ENCODE assay signal across 12 cellular contexts in genomic region chr9:20701058-20701457, GRCh38. TPM values are rescaled to one million over a fixed set of nuclear protein-coding genes. Genes with fewer than 3 reads are reported as not detected.
DNase-seq lines count a peak whose midpoint lies in the region; TF ChIP-seq lines count a peak whose summit lies in the region.
"Had no signal": no experiment of that assay in that cellular context is flagged by ENCODE, and none has a peak within 500 bp of the region (broad histone marks: within the 10 kb centered on the region; RNA-seq: fewer than 3 reads in every experiment).

No MANE protein-coding gene starts in this region.

- no peak for DNase-seq in H9
- peak; percentile 6 for DNase-seq in NCI-H2171 (lab: John Stamatoyannopoulos, UW)
- peak; percentile 20 to 33 for DNase-seq in cardiac muscle cell (ENCODE audit: low read depth in 1 of 2, low spot score in 1 of 2)
- no peak for DNase-seq in progenitor cell of endocrine pancreas (ENCODE audit: low spot score, unreplicated experiment)
- DNase-seq in endodermal cell, result no peak
- no peak for DNase-seq in stimulated activated CD4-positive, alpha-beta T cell treated with anti-CD3 and anti-CD28 coated beads, Interleukin-4, amount 100 ng/mL, for 1 hour
- DNase-seq in anterior cingulate cortex (lab: John Stamatoyannopoulos, UW), result no peak
- no peak for DNase-seq in NCI-H187 treated with DMSO at 0.1 percent for 48 hours (lab: John Stamatoyannopoulos, UW)
- DNase-seq: activated T-cell treated with anti-CD3 and anti-CD28 coated beads for 4 hours; CD4-positive, alpha-beta T cell; Peyer's patch; transverse colon had no signal

- no CpG with 5 or more reads among the region's 1 CpG for WGBS in H9 (ENCODE audit: extremely low coverage, insufficient read length, low lambda C conversion rate)
- 95 to 100% methylated on average over 1 of the region's 1 CpG for WGBS in endodermal cell (ENCODE audit: insufficient coverage in 1 of 2, insufficient read length in 1 of 2), 2 experiments

- H3K56ac ChIP-seq in H9 (ENCODE audit: insufficient read length, low read depth, low read length), result no peak overlapping the region

- H2BK20ac ChIP-seq in H9 (ENCODE audit: low read depth, low read length, poor library complexity, severe bottlenecking), result no peak overlapping the region

- no peak overlapping the region for H4K91ac ChIP-seq in H9 (ENCODE audit: insufficient read length, low read depth, low read length)

- no peak overlapping the region for H3K4me3 ChIP-seq in cardiac muscle cell
- H3K4me3 ChIP-seq in endodermal cell (ENCODE audit: low read length), result no peak overlapping the region
- H3K4me3 ChIP-seq: Peyer's patch, transverse colon had no signal

- no peak overlapping the region for H3K27ac ChIP-seq in H9 (ENCODE audit: insufficient read length, low read depth, low read length)
- peak overlapping the region; percentile 5 for H3K27ac ChIP-seq in cardiac muscle cell
- no peak overlapping the region for H3K27ac ChIP-seq in endodermal cell (ENCODE audit: low read depth, low read length)
- H3K27ac ChIP-seq: Peyer's patch had no signal

- no peaks in the 10 kb centered on the region for H3K27me3 Mint-ChIP-seq in H9 (ENCODE audit: low read depth)
- no peaks in the 10 kb centered on the region for H3K27me3 Mint-ChIP-seq in progenitor cell of endocrine pancreas
- H3K27me3 Mint-ChIP-seq in endodermal cell (ENCODE audit: insufficient read depth), result no peaks in the 10 kb centered on the region
- H3K27me3 Mint-ChIP-seq: CD4-positive, alpha-beta T cell had no signal

- no peaks in the 10 kb centered on the region for H3K23me2 ChIP-seq in H9 (ENCODE audit: insufficient read length, low read depth, low read length, poor library complexity, severe bottlenecking)

- H2AK5ac ChIP-seq in H9 (ENCODE audit: insufficient read length, low read length), result no peak overlapping the region

- H2BK15ac ChIP-seq in H9 (ENCODE audit: low read depth, low read length), result no peak overlapping the region

- no peak overlapping the region for H3T11ph ChIP-seq in H9 (ENCODE audit: low read length)

- H3K9ac ChIP-seq in H9 (ENCODE audit: extremely low read depth, insufficient read length, low read length), result no peak overlapping the region
- H3K9ac ChIP-seq in endodermal cell (ENCODE audit: extremely low read depth, low read length, poor library complexity, severe bottlenecking), result no peak overlapping the region

- TF ChIP-seq CTCF in H9 (conservative IDR thresholded peaks at IDR 0.05) (no peak), cardiac muscle cell (IDR thresholded peaks at IDR 0.05; ENCODE audit: low read depth, low read length) (no peak), progenitor cell of endocrine pancreas (IDR thresholded peaks at IDR 0.05; ENCODE audit: unreplicated experiment) (no peak), endodermal cell (conservative IDR thresholded peaks at IDR 0.05) (no peak)

- H3K9me3 Mint-ChIP-seq in H9 (no peaks in the 10 kb centered on the region), progenitor cell of endocrine pancreas (ENCODE audit: low read depth) (no peaks in the 10 kb centered on the region), endodermal cell (no peaks in the 10 kb centered on the region)
- H3K9me3 Mint-ChIP-seq: CD4-positive, alpha-beta T cell had no signal

- no peaks in the 10 kb centered on the region for H3K36me3 ChIP-seq in cardiac muscle cell
- no peaks in the 10 kb centered on the region for H3K36me3 ChIP-seq in endodermal cell (ENCODE audit: control insufficient read depth, insufficient read depth, low read length)
- H3K36me3 ChIP-seq: Peyer's patch, transverse colon had no signal

- H4K5ac ChIP-seq in H9 (ENCODE audit: insufficient read length, low read depth, low read length), result no peak overlapping the region

- H3K36me3 Mint-ChIP-seq in H9 (ENCODE audit: insufficient read depth in 1 of 3, low read depth in 3 of 3) (no peaks in the 10 kb centered on the region), progenitor cell of endocrine pancreas (ENCODE audit: insufficient read depth) (no peaks in the 10 kb centered on the region), endodermal cell (ENCODE audit: low read depth) (no peaks in the 10 kb centered on the region)

- H3K79me2 ChIP-seq in H9 (ENCODE audit: insufficient read depth, low read length), result 0 out of 2 replicates have a peak, but pooled peaks cover 4% of the 10 kb centered on the region

- H3K4ac ChIP-seq in H9 (ENCODE audit: low read depth, low read length), result no peak overlapping the region

- no peak overlapping the region for H3K23ac ChIP-seq in H9 (ENCODE audit: insufficient read length, low read depth, low read length)

- H3K27me3 ChIP-seq in H9 (ENCODE audit: insufficient read depth, low read length), result no peaks in the 10 kb centered on the region
- no peaks in the 10 kb centered on the region for H3K27me3 ChIP-seq in cardiac muscle cell
- H3K27me3 ChIP-seq in endodermal cell (ENCODE audit: control insufficient read depth, insufficient read depth, low read length, poor library complexity, severe bottlenecking), result no peaks in the 10 kb centered on the region
- H3K27me3 ChIP-seq: Peyer's patch, transverse colon had no signal

- H4K20me1 ChIP-seq in H9 (ENCODE audit: control insufficient read depth, insufficient read depth, insufficient read length), result no peaks in the 10 kb centered on the region

- H4K8ac ChIP-seq in H9 (replicated peaks; ENCODE audit: insufficient read length, low read depth, low read length), result no peak overlapping the region

- peak overlapping the region in 1 of 3 experiments; percentile 42; a peak in 1 of 7 replicates for H3K27ac Mint-ChIP-seq in H9
- peak overlapping the region; percentile 58 for H3K27ac Mint-ChIP-seq in progenitor cell of endocrine pancreas
- H3K27ac Mint-ChIP-seq in endodermal cell, result no peak overlapping the region
- H3K27ac Mint-ChIP-seq: CD4-positive, alpha-beta T cell had no signal

- H3K4me3 Mint-ChIP-seq in H9, result no peak overlapping the region
- no peak overlapping the region for H3K4me3 Mint-ChIP-seq in progenitor cell of endocrine pancreas (ENCODE audit: low read depth)
- H3K4me3 Mint-ChIP-seq in endodermal cell, result no peak overlapping the region
- H3K4me3 Mint-ChIP-seq: CD4-positive, alpha-beta T cell had no signal

- peaks cover 17 to 23% of the 10 kb centered on the region in 2 experiments for H3K4me1 Mint-ChIP-seq in H9
- H3K4me1 Mint-ChIP-seq in progenitor cell of endocrine pancreas (ENCODE audit: low read depth), result peaks cover 18% of the 10 kb centered on the region
- peaks cover 18% of the 10 kb centered on the region for H3K4me1 Mint-ChIP-seq in endodermal cell

- H3K79me1 ChIP-seq in H9 (ENCODE audit: insufficient read depth, low read depth, low read length, poor library complexity, severe bottlenecking), result peaks cover 3% of the 10 kb centered on the region

- no peak overlapping the region for H2BK12ac ChIP-seq in H9 (ENCODE audit: insufficient read length, low read depth, low read length)

- no peak overlapping the region for H3K4me2 ChIP-seq in H9 (ENCODE audit: insufficient read depth, insufficient read length, low read length)

- H3K4me1 ChIP-seq in H9 (ENCODE audit: insufficient read depth, low read length), result no peaks in the 10 kb centered on the region
- peaks cover 9% of the 10 kb centered on the region for H3K4me1 ChIP-seq in cardiac muscle cell (ENCODE audit: low read depth)
- H3K4me1 ChIP-seq in endodermal cell (ENCODE audit: control insufficient read depth, insufficient read depth, low read length), result peaks cover 3% of the 10 kb centered on the region

- H2BK5ac ChIP-seq in H9 (ENCODE audit: insufficient read length, low read length), result peak overlapping the region; percentile 27

- H3K9me3 ChIP-seq in H9 (ENCODE audit: control insufficient read depth, low read depth, low read length), result no peaks in the 10 kb centered on the region
- no peaks in the 10 kb centered on the region for H3K9me3 ChIP-seq in cardiac muscle cell (ENCODE audit: low read depth)
- no peaks in the 10 kb centered on the region for H3K9me3 ChIP-seq in endodermal cell (ENCODE audit: control insufficient read depth, low read length)
- H3K9me3 ChIP-seq: Peyer's patch, transverse colon had no signal

- H3K18ac ChIP-seq in H9 (ENCODE audit: insufficient read length, low read depth, low read length), result no peak overlapping the region

- no peak overlapping the region for H2BK120ac ChIP-seq in H9 (ENCODE audit: low read depth, low read length, poor library complexity, severe bottlenecking)

- no peak overlapping the region for H3K14ac ChIP-seq in H9 (ENCODE audit: insufficient read depth, low read length)

- no peak overlapping the region for H2AFZ ChIP-seq in H9 (ENCODE audit: low read length)

RNA-seq across cellular contexts. Expression of gene FOCAD, which starts 17.0 kb away (rescaled TPM):
- total RNA-seq in H9 (2021), result 43.3 and 45.6 TPM in 2 replicates
- 52.0 and 57.0 TPM in 2 replicates for total RNA-seq in cardiac muscle cell
- 32.9 and 47.0 TPM in 2 replicates for polyA plus RNA-seq in cardiac muscle cell
- 65.6 and 68.2 TPM in 2 replicates for total RNA-seq in progenitor cell of endocrine pancreas
- total RNA-seq in endodermal cell, result 10 to 100 TPM; 51.6 to 56.8 TPM
- polyA plus RNA-seq in endodermal cell (2013, experiment 1 of 2), result 41.3 TPM
- 52.9 TPM for polyA plus RNA-seq in endodermal cell (2013, experiment 2 of 2)

Comparison
In these comparisons a context has a peak if more than half of its experiments do, and no peak if none do; other contexts are left out.
1. DNase-seq: peak in NCI-H2171 (single experiment) and cardiac muscle cell (2 of 2); none in H9 (single experiment), progenitor cell of endocrine pancreas (single experiment), endodermal cell (single experiment), stimulated activated CD4-positive, alpha-beta T cell treated with anti-CD3 and anti-CD28 coated beads, Interleukin-4, amount 100 ng/mL, for 1 hour (single experiment), anterior cingulate cortex (0 of 58) and NCI-H187 treated with DMSO at 0.1 percent for 48 hours (single experiment).